8 cellular contexts compared by ENCODE assay signal in genomic region chr1:226408285-226409184, GRCh38. TPM values are rescaled to one million over a fixed set of nuclear protein-coding genes. Genes with fewer than 3 reads are reported as not detected.
DNase-seq lines count a peak whose midpoint lies in the region; ATAC-seq and TF ChIP-seq lines count a peak whose summit lies in the region.

No MANE protein-coding gene starts in this region.

- H3K4me1 Mint-ChIP-seq in IgD-negative memory B cell: peaks cover 28 to 38% (median 36%) of the 10 kb centered on the region in 3 donors
- H3K4me1 Mint-ChIP-seq in dendritic cell treated with granulocyte-macrophage colony-stimulating factor and Interleukin-4, amounts not matched to agents 40 ng/mL and 50 ng/mL, for 4 days (ENCODE audit: low read depth): peaks cover 35% of the 10 kb centered on the region
- peaks cover 25 to 46% (median 44%) of the 10 kb centered on the region in 4 donors for H3K4me1 Mint-ChIP-seq in naive thymus-derived CD8-positive, alpha-beta T cell

- no peaks in the 10 kb centered on the region; the same call in 1 of the 2 replicates for H3K9me3 ChIP-seq in AG04450 (ENCODE audit: control insufficient read depth, insufficient read depth, low read length)

- POLR2A ChIA-PET in AG04450 (lab: Yijun Ruan, JAX): no interaction called here
- POLR2A ChIA-PET in naive thymus-derived CD8-positive, alpha-beta T cell (lab: Charles Lee): interaction anchor here (0.6 to 3.1 kb wide), 16 partner anchors 11 to 941 kb away, joined by 3 to 21 read pairs (median 4); partner anchors contain the start of genes COQ8A, LIN9 and SDE2

- no peak for TF ChIP-seq CTCF in AG04450 (IDR thresholded peaks at IDR 0.05; ENCODE audit: low read depth, low read length)

- peak overlapping the region; percentile 88 to 100 (median 93) for H3K4me3 Mint-ChIP-seq in IgD-negative memory B cell
- peak overlapping the region; percentile 99 for H3K4me3 Mint-ChIP-seq in dendritic cell treated with granulocyte-macrophage colony-stimulating factor and Interleukin-4, amounts not matched to agents 40 ng/mL and 50 ng/mL, for 4 days
- peak overlapping the region; percentile 78 to 97 (median 85) for H3K4me3 Mint-ChIP-seq in naive thymus-derived CD8-positive, alpha-beta T cell

- CTCF ChIA-PET in AG04450 (lab: Charles Lee): interaction anchor here (0.5 to 3.5 kb wide), 39 partner anchors 8 to 1034 kb away, joined by 3 to 28 read pairs (median 4); partner anchors contain the start of genes LIN9 and STUM

- H3K27ac ChIP-seq in AG04450 (ENCODE audit: low read depth, low read length): no peak overlapping the region

- peak overlapping the region; percentile 81 for H3K4me3 ChIP-seq in AG04450 (ENCODE audit: low read depth, low read length)

- H3K36me3 Mint-ChIP-seq in IgD-negative memory B cell: no peaks in the 10 kb centered on the region
- peaks cover 13% of the 10 kb centered on the region for H3K36me3 Mint-ChIP-seq in dendritic cell treated with granulocyte-macrophage colony-stimulating factor and Interleukin-4, amounts not matched to agents 40 ng/mL and 50 ng/mL, for 4 days (ENCODE audit: low read depth)
- peaks cover 0 to 3% (median 0%) of the 10 kb centered on the region in 3 donors for H3K36me3 Mint-ChIP-seq in naive thymus-derived CD8-positive, alpha-beta T cell

- ATAC-seq in naive thymus-derived CD8-positive, alpha-beta T cell: no peak
- ATAC-seq in HG02798 (IDR thresholded peaks at IDR 0.05; ENCODE audit: poor library complexity, unreplicated experiment): no peak

- H3K27me3 ChIP-seq in AG04450 (ENCODE audit: control insufficient read depth, insufficient read depth, low read length): peaks cover 9% of the 10 kb centered on the region

- H3K27ac Mint-ChIP-seq in IgD-negative memory B cell: peak overlapping the region; percentile 84 to 97 (median 87)
- H3K27ac Mint-ChIP-seq in dendritic cell treated with granulocyte-macrophage colony-stimulating factor and Interleukin-4, amounts not matched to agents 40 ng/mL and 50 ng/mL, for 4 days: peak overlapping the region; percentile 91
- peak overlapping the region; percentile 76 to 97 (median 90) for H3K27ac Mint-ChIP-seq in naive thymus-derived CD8-positive, alpha-beta T cell

- intact Hi-C loops in dendritic cell treated with granulocyte-macrophage colony-stimulating factor and Interleukin-4, amounts not matched to agents 40 ng/mL and 50 ng/mL, for 4 days (cut with micrococcal nuclease): loop anchor here (5.0 to 10.0 kb wide), 2 partner anchors 101 to 634 kb away; partner anchors contain the start of genes LIN9 and SRP9

- DNase-seq in AG04450 (ENCODE audit: low read depth, low spot score) (no peak), superior temporal gyrus (ENCODE audit: extremely low spot score) (no peak), HT-29 (ENCODE audit: low spot score) (no peak), AG20443 (ENCODE audit: low spot score) (no peak)
- no peak for DNase-seq in naive thymus-derived CD8-positive, alpha-beta T cell

- H3K9me3 Mint-ChIP-seq in IgD-negative memory B cell: peaks cover 0 to 2% (median 0%) of the 10 kb centered on the region in 3 donors
- peaks cover 6% of the 10 kb centered on the region for H3K9me3 Mint-ChIP-seq in dendritic cell treated with granulocyte-macrophage colony-stimulating factor and Interleukin-4, amounts not matched to agents 40 ng/mL and 50 ng/mL, for 4 days
- H3K9me3 Mint-ChIP-seq in naive thymus-derived CD8-positive, alpha-beta T cell: no peaks in the 10 kb centered on the region

- H3K27me3 Mint-ChIP-seq in IgD-negative memory B cell: no peaks in the 10 kb centered on the region
- H3K27me3 Mint-ChIP-seq in dendritic cell treated with granulocyte-macrophage colony-stimulating factor and Interleukin-4, amounts not matched to agents 40 ng/mL and 50 ng/mL, for 4 days: peaks cover 1% of the 10 kb centered on the region
- no peaks in the 10 kb centered on the region for H3K27me3 Mint-ChIP-seq in naive thymus-derived CD8-positive, alpha-beta T cell

RNA-seq across cellular contexts. Expression of gene PARP1, which starts 0.6 kb away (rescaled TPM):
- polyA plus RNA-seq in AG04450 (2011; rRNA removed) (101 and 111 TPM in 2 replicates), IgD-negative memory B cell (321 TPM)
- polyA minus RNA-seq in AG04450 (2011; rRNA and poly(A)+ RNA removed): 105 and 108 TPM in 2 replicates
- total RNA-seq in naive thymus-derived CD8-positive, alpha-beta T cell: 100 to 1,000 TPM; 102 to 103 TPM
- polyA plus RNA-seq in naive thymus-derived CD8-positive, alpha-beta T cell: 100 to 1,000 TPM in 2 of 3 donors, 10 to 100 TPM in 1; 98.6 to 128 (median 121) TPM
- 140 and 163 TPM in 2 replicates for total RNA-seq in HT-29 (2014; rRNA removed; shearing (Covaris generic))
